ENCODE assay signal across 15 cellular contexts in genomic region chr4:112560084-112560483, GRCh38. TPM values are rescaled to one million over a fixed set of nuclear protein-coding genes. Genes with fewer than 3 reads are reported as not detected.
DNase-seq lines count a peak whose midpoint lies in the region; ATAC-seq lines count a peak whose summit lies in the region.
"Had no signal": no experiment of that assay in that cellular context is flagged by ENCODE, and none has a peak within 500 bp of the region (broad histone marks: within the 10 kb centered on the region; RNA-seq: fewer than 3 reads in every experiment).

No MANE protein-coding gene starts in this region.

- intact Hi-C loops in head of caudate nucleus (cut with DNase I): no loop called here

- peak; percentile 90 for DNase-seq in NOMO-1 treated with DMSO at 0.1 percent for 48 hours (lab: John Stamatoyannopoulos, UW; ENCODE audit: unreplicated experiment)
- DNase-seq in pons (ENCODE audit: low spot score): peak; percentile 2
- DNase-seq in head of caudate nucleus: no peak
- no peak for DNase-seq in mesenteric fat pad (ENCODE audit: low spot score)
- DNase-seq in COR-L47 (lab: John Stamatoyannopoulos, UW): no peak
- DNase-seq: activated naive CD4-positive, alpha-beta T cell; CD4-positive, alpha-beta T cell; GM23248; mesenchymal stem cell; NCI-H1436; NCI-H510A treated with DMSO at 0.1 percent for 48 hours had no signal

- peak; percentile 61 for ATAC-seq in GM18909 (IDR thresholded peaks at IDR 0.05; ENCODE audit: poor library complexity, unreplicated experiment)
- peak; percentile 69 for ATAC-seq in HG03103 (IDR thresholded peaks at IDR 0.05; ENCODE audit: low read depth, unreplicated experiment)
- no peak for ATAC-seq in GM18867 (IDR thresholded peaks at IDR 0.05; ENCODE audit: unreplicated experiment)

RNA-seq across cellular contexts. Expression of gene NEUROG2, which starts 44.1 kb away (rescaled TPM):
- not detected for total RNA-seq in mesenteric fat pad
- total RNA-seq: CD4-positive, alpha-beta T cell; GM23248; osteoblast had no signal

Comparison
In these comparisons a context has a peak if more than half of its experiments do, and no peak if none do; other contexts are left out.
1. DNase-seq: peak in NOMO-1 treated with DMSO at 0.1 percent for 48 hours (single experiment) and pons (single experiment); none in head of caudate nucleus (0 of 42), mesenteric fat pad (single experiment) and COR-L47 (single experiment).